In the genomic region with DNA sequence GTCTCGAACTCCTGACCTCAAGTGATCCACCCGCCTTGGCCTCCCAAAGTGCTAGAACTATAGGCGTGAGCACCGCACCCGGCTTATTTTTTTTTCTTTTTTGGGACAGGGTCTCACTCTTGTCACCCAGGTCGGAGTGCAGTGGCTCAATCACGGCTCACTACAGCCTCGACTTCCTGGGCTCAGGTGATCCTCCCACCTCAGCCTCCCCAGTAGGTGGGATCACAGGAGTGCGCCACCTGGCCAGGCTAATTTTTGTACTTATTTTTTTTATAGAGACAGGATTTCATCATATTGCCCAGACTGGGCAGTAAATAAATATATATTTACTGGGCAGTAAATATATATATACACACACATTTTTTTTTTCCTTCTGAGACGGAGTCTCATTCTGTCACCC, we compare ENCODE assay signal across 1 cellular context.
TF ChIP-seq lines count a peak whose summit lies in the region.

No MANE protein-coding gene starts in this region.

TF ChIP-seq in GM12878, 131 proteins besides CTCF, POLR2A, EP300 and RAD21:
- TF ChIP-seq, protein P1, sequence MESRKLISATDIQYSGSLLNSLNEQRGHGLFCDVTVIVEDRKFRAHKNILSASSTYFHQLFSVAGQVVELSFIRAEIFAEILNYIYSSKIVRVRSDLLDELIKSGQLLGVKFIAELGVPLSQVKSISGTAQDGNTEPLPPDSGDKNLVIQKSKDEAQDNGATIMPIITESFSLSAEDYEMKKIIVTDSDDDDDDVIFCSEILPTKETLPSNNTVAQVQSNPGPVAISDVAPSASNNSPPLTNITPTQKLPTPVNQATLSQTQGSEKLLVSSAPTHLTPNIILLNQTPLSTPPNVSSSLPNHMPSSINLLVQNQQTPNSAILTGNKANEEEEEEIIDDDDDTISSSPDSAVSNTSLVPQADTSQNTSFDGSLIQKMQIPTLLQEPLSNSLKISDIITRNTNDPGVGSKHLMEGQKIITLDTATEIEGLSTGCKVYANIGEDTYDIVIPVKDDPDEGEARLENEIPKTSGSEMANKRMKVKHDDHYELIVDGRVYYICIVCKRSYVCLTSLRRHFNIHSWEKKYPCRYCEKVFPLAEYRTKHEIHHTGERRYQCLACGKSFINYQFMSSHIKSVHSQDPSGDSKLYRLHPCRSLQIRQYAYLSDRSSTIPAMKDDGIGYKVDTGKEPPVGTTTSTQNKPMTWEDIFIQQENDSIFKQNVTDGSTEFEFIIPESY (IDR thresholded peaks at IDR 0.05): 0 out of 2 replicates have a peak, but pooled peaks have one; percentile 34
- no peak for TF ChIP-seq E2F8 (IDR thresholded peaks at IDR 0.05; ENCODE audit: low read depth, partially characterized antibody)
